ENCODE assay signal across 1 cellular context in genomic region chr17:42561908-42562844, GRCh38.
A peak's percentile ranks its signal among the peaks of the same experiment; 100 is the strongest.
TF ChIP-seq lines count a peak whose summit lies in the region.

COASY (plus strand) TSS chr17:42562148; CDS start chr17:42562623, 475 bp downstream.

TF ChIP-seq in HepG2, 621 proteins besides CTCF, POLR2A, EP300 and RAD21 (continued from another document and continues in another):
- TF ChIP-seq TRIM22 (IDR thresholded peaks at IDR 0.05) (no peak), ZNF850 (CRISPR knock-in tag; conservative IDR thresholded peaks at IDR 0.05) (peak; percentile 56; the same call in 1 of the 2 replicates), ZGPAT (CRISPR knock-in tag; IDR thresholded peaks at IDR 0.05) (peak; percentile 94), CREB1 (IDR thresholded peaks at IDR 0.05) (0 out of 2 replicates have a peak, but pooled peaks have one; percentile 20), CREB1 (CRISPR knock-in tag; IDR thresholded peaks at IDR 0.05) (no peak; the same call in 1 of the 2 replicates), WIZ (CRISPR knock-in tag; IDR thresholded peaks at IDR 0.05) (peak; percentile 11; the same call in 1 of the 2 replicates), POGZ (CRISPR knock-in tag; IDR thresholded peaks at IDR 0.05) (peak; percentile 81), ZNF30 (CRISPR knock-in tag; IDR thresholded peaks at IDR 0.05) (0 out of 2 replicates have a peak, but pooled peaks have one; percentile 56), ZNF263 (CRISPR knock-in tag; IDR thresholded peaks at IDR 0.05) (peak; percentile 20; the same call in 1 of the 2 replicates), TFDP2 (CRISPR knock-in tag; IDR thresholded peaks at IDR 0.05) (peak; percentile 69; the same call in 1 of the 2 replicates), KIAA2018 (CRISPR knock-in tag; IDR thresholded peaks at IDR 0.05; ENCODE audit: borderline replicate concordance) (no peak), ZNF10 (CRISPR knock-in tag; IDR thresholded peaks at IDR 0.05; ENCODE audit: borderline replicate concordance, low read depth) (no peak), ZBTB10 (CRISPR knock-in tag; IDR thresholded peaks at IDR 0.05; ENCODE audit: borderline replicate concordance) (no peak), ZNF367 (CRISPR knock-in tag; IDR thresholded peaks at IDR 0.05; ENCODE audit: borderline replicate concordance) (peak; percentile 33; the same call in 1 of the 2 replicates), SP5 (CRISPR knock-in tag; IDR thresholded peaks at IDR 0.05; ENCODE audit: borderline replicate concordance, low read depth) (0 out of 2 replicates have a peak, but pooled peaks have one; percentile 35), ZNF563 (CRISPR knock-in tag; IDR thresholded peaks at IDR 0.05) (peak; percentile 64; the same call in 1 of the 2 replicates), TBP (CRISPR knock-in tag; IDR thresholded peaks at IDR 0.05) (no peak; the same call in 1 of the 2 replicates), JUND (CRISPR knock-in tag; IDR thresholded peaks at IDR 0.05) (no peak), ZNF589 (CRISPR knock-in tag; conservative IDR thresholded peaks at IDR 0.05) (peak; percentile 92; the same call in 1 of the 2 replicates), FOXO4 (CRISPR knock-in tag; conservative IDR thresholded peaks at IDR 0.05) (0 out of 2 replicates have a peak, but pooled peaks have one; percentile 71), ZSCAN22 (CRISPR knock-in tag; IDR thresholded peaks at IDR 0.05) (no peak; the same call in 1 of the 2 replicates), TCF12 (IDR thresholded peaks at IDR 0.05) (no peak), TCF12 (CRISPR knock-in tag; IDR thresholded peaks at IDR 0.05) (no peak; the same call in none of the 2 replicates), ZNF292 (CRISPR knock-in tag; IDR thresholded peaks at IDR 0.05; ENCODE audit: borderline replicate concordance, low read depth) (peak; percentile 27; the same call in 1 of the 2 replicates), ZUFSP (CRISPR knock-in tag; IDR thresholded peaks at IDR 0.05; ENCODE audit: borderline replicate concordance) (no peak), ZBTB49 (CRISPR knock-in tag; IDR thresholded peaks at IDR 0.05; ENCODE audit: borderline replicate concordance) (peak; percentile 66; the same call in 1 of the 2 replicates)
